Comparison of ENCODE assay signal across 25 cellular contexts in genomic region chr20:62300319-62300718, GRCh38.
"Had no signal": no experiment of that assay in that cellular context is flagged by ENCODE, and none has a peak within 500 bp of the region (broad histone marks: within the 10 kb centered on the region; RNA-seq: fewer than 3 reads in every experiment).

No MANE protein-coding gene starts in this region.

- DNase-seq: activated CD4-positive, alpha-beta T cell treated with anti-CD3 and anti-CD28 coated beads for 4 hours; activated CD4-positive, alpha-beta T cell treated with anti-CD3 and anti-CD28 coated beads, Interleukin-2, amount 50 U/mL, for 4 hours; activated naive CD4-positive, alpha-beta T cell treated with Interleukin-2 at 50 U/mL for 16 hours; activated T-cell treated with anti-CD3 and anti-CD28 coated beads for 4 hours; activated T-cell treated with anti-CD3 and anti-CD28 coated beads, Interleukin-2, amount 50 U/mL, for 72 hours; aorta; body of pancreas; left ventricle myocardium inferior; retina; sigmoid colon; small intestine; stimulated activated CD4-positive, alpha-beta T cell treated with anti-CD3 and anti-CD28 coated beads, Interleukin-4, amount 100 ng/mL, for 24 hours; stimulated activated naive CD8-positive, alpha-beta T cell treated with anti-CD3 and anti-CD28 coated beads, Interleukin-15, amount 100 ng/mL, for 72 hours; T-cell; thyroid gland; upper lobe of left lung had no signal

- H3K27me3 ChIP-seq: body of pancreas, sigmoid colon, thyroid gland, upper lobe of left lung, vagina had no signal

- H3K27ac Mint-ChIP-seq: activated naive CD8-positive, alpha-beta T cell; activated T-cell treated with anti-CD3 and anti-CD28 coated beads, Interleukin-2, amount 50 U/mL, for 72 hours; T-cell had no signal

- H3K4me3 ChIP-seq: body of pancreas, coronary artery, left ventricle myocardium inferior, lung, mucosa of descending colon, prostate gland, sigmoid colon, thyroid gland, upper lobe of left lung, vagina had no signal

- H3K36me3 Mint-ChIP-seq: activated naive CD8-positive, alpha-beta T cell had no signal

- H3K9me3 Mint-ChIP-seq: activated T-cell treated with anti-CD3 and anti-CD28 coated beads, Interleukin-2, amount 50 U/mL, for 72 hours; natural killer cell treated with Interleukin-12 subunit alpha and Interleukin-12 subunit beta and Interleukin-15 and Interleukin-18, amount 100 ng/mL, for 72 hours; stimulated activated effector memory CD8-positive, alpha-beta T cell treated with anti-CD3 and anti-CD28 coated beads, Interleukin-12 subunit alpha, Interleukin-12 subunit beta, amount 100 ng/mL, for 72 hours; stimulated activated naive CD8-positive, alpha-beta T cell treated with anti-CD3 and anti-CD28 coated beads, Interleukin-15, amount 100 ng/mL, for 72 hours; T-cell; T-helper 2 cell treated with Interferon-gamma antibody and Interleukin-4, amounts not matched to agents 5 μg/mL and 100 μg/mL, for 36 hours had no signal

- H3K9me3 ChIP-seq: body of pancreas, left ventricle myocardium inferior, mucosa of descending colon, prostate gland, sigmoid colon, thyroid gland, upper lobe of left lung, vagina had no signal

- ATAC-seq: activated T-cell treated with anti-CD3 and anti-CD28 coated beads, Interleukin-2, amount 50 U/mL, for 72 hours; body of pancreas; mucosa of descending colon; natural killer cell treated with Interleukin-12 subunit alpha and Interleukin-12 subunit beta and Interleukin-15 and Interleukin-18, amount 100 ng/mL, for 72 hours; stimulated activated effector memory CD8-positive, alpha-beta T cell treated with anti-CD3 and anti-CD28 coated beads, Interleukin-12 subunit alpha, Interleukin-12 subunit beta, amount 100 ng/mL, for 72 hours; stimulated activated naive CD8-positive, alpha-beta T cell treated with anti-CD3 and anti-CD28 coated beads, Interleukin-15, amount 100 ng/mL, for 72 hours; T-cell had no signal

- H3K27ac ChIP-seq: coronary artery, left ventricle myocardium inferior, prostate gland, sigmoid colon, thyroid gland, upper lobe of left lung, vagina had no signal

- H3K36me3 ChIP-seq: prostate gland had no signal

- H3K4me3 Mint-ChIP-seq: stimulated activated naive CD8-positive, alpha-beta T cell treated with anti-CD3 and anti-CD28 coated beads, Interleukin-15, amount 100 ng/mL, for 72 hours had no signal

- H3K27me3 Mint-ChIP-seq: activated naive CD8-positive, alpha-beta T cell; natural killer cell treated with Interleukin-12 subunit alpha and Interleukin-12 subunit beta and Interleukin-15 and Interleukin-18, amount 100 ng/mL, for 72 hours; stimulated activated naive CD8-positive, alpha-beta T cell treated with anti-CD3 and anti-CD28 coated beads, Interleukin-15, amount 100 ng/mL, for 72 hours; T-cell had no signal
